Comparison of ENCODE assay signal across 17 cellular contexts in the genomic region with DNA sequence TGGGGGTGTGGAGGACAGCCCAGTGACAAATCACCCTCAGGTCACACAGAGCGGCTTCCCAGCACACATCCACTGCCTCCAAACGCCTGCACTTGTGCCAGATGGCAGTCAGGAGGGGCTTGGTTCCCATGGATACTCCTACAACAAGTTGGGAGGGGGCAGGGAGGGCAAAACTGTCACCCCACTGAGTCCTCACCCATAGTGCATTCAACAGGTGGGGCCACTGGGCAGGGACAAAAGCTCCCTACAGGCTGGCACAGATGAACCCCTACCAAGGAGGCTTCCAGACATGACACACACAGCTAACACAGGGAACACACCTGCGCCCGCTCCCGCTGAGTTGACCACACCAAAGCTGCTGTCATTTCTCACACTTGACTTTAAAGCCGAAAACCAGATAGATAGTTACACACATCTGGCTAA.
DNase-seq lines count a peak whose midpoint lies in the region; ATAC-seq and TF ChIP-seq lines count a peak whose summit lies in the region.
"Had no signal": no experiment of that assay in that cellular context is flagged by ENCODE, and none has a peak within 500 bp of the region (broad histone marks: within the 10 kb centered on the region; RNA-seq: fewer than 3 reads in every experiment).

No MANE protein-coding gene starts in this region.

- H3K4ac ChIP-seq in mesendoderm (ENCODE audit: low read depth, low read length) = no peak overlapping the region

- no peak overlapping the region for H2BK15ac ChIP-seq in mesendoderm (replicated peaks; ENCODE audit: low read depth)

- intact Hi-C loops in CD4-positive, alpha-beta T cell (cut with DNase I, micrococcal nuclease) = no loop called here
- intact Hi-C loops in naive thymus-derived CD4-positive, alpha-beta T cell (cut with micrococcal nuclease) = no loop called here
- intact Hi-C loops in dorsolateral prefrontal cortex (cut with DNase I) = no loop called here

- no peak overlapping the region for H3K4me2 ChIP-seq in mesendoderm (ENCODE audit: low read length)
- H3K4me2 ChIP-seq: A549 had no signal

- no peak overlapping the region for H3K4me3 ChIP-seq in naive thymus-derived CD4-positive, alpha-beta T cell (ENCODE audit: low read length)
- no peak overlapping the region for H3K4me3 ChIP-seq in mesendoderm (ENCODE audit: low read length)
- H3K4me3 ChIP-seq in dorsolateral prefrontal cortex = no peak overlapping the region
- H3K4me3 ChIP-seq: A549, skin epidermis, transverse colon had no signal

- no peak overlapping the region for H2AK5ac ChIP-seq in mesendoderm (ENCODE audit: low read length)

- no peaks in the 10 kb centered on the region for H3K27me3 Mint-ChIP-seq in CD4-positive, alpha-beta T cell
- no peaks in the 10 kb centered on the region for H3K27me3 Mint-ChIP-seq in T-cell
- H3K27me3 Mint-ChIP-seq in naive thymus-derived CD4-positive, alpha-beta T cell = no peaks in the 10 kb centered on the region

- H3K36me3 Mint-ChIP-seq in CD4-positive, alpha-beta T cell (ENCODE audit: low read depth) = peaks cover 99% of the 10 kb centered on the region
- H3K36me3 Mint-ChIP-seq in T-cell = peaks cover 72% of the 10 kb centered on the region
- H3K36me3 Mint-ChIP-seq in naive thymus-derived CD4-positive, alpha-beta T cell = peaks cover 5 to 53% (median 16%) of the 10 kb centered on the region in 5 donors

- no peak for ATAC-seq in CD4-positive, alpha-beta T cell (ENCODE audit: poor library complexity)
- no peak for ATAC-seq in T-cell (replicated peaks in 1 of 4)
- ATAC-seq in naive thymus-derived CD4-positive, alpha-beta T cell = no peak
- ATAC-seq: A549 had no signal

- H3K23ac ChIP-seq in mesendoderm (ENCODE audit: low read length) = no peak overlapping the region

- no peak overlapping the region for H3K27ac ChIP-seq in CD4-positive, alpha-beta T cell (ENCODE audit: low read depth, low read length)
- peak overlapping the region; percentile 8 for H3K27ac ChIP-seq in naive thymus-derived CD4-positive, alpha-beta T cell (ENCODE audit: low read depth, low read length)
- H3K27ac ChIP-seq in mesendoderm (ENCODE audit: low read depth, low read length) = no peak overlapping the region
- H3K27ac ChIP-seq in dorsolateral prefrontal cortex = peak overlapping the region in 14 of 59 donors; percentile 0 to 92 (median 37)
- H3K27ac ChIP-seq: A549, transverse colon had no signal

- H3K79me2 ChIP-seq in mesendoderm (ENCODE audit: control insufficient read depth, insufficient read depth, low read length) = no peaks in the 10 kb centered on the region

- no CpG with 5 or more reads among the region's 6 CpGs for WGBS in mesendoderm (ENCODE audit: extremely low coverage, insufficient coverage, low lambda C conversion rate)

- no peak overlapping the region for H2BK5ac ChIP-seq in mesendoderm (ENCODE audit: low read length)

- no peak overlapping the region for H4K5ac ChIP-seq in mesendoderm (ENCODE audit: low read length)

- no peak overlapping the region for H3K56ac ChIP-seq in mesendoderm (ENCODE audit: low read length)

- H3K4me3 Mint-ChIP-seq in CD4-positive, alpha-beta T cell = no peak overlapping the region
- no peak overlapping the region for H3K4me3 Mint-ChIP-seq in T-cell
- H3K4me3 Mint-ChIP-seq in naive thymus-derived CD4-positive, alpha-beta T cell = no peak overlapping the region
- H3K4me3 Mint-ChIP-seq: T-helper 1 cell treated with Interleukin-12 subunit alpha and Interleukin-12 subunit beta and Interleukin-4 antibody, amounts not matched to agents 30 μg/mL and 1 μg/mL, for 36 hours had no signal

- H2BK120ac ChIP-seq in mesendoderm (ENCODE audit: low read depth, low read length) = no peak overlapping the region

- H4K8ac ChIP-seq in mesendoderm (ENCODE audit: low read depth, low read length) = no peak overlapping the region

- peaks cover 4% of the 10 kb centered on the region for H3K79me1 ChIP-seq in mesendoderm (ENCODE audit: low read length)

- peak overlapping the region; percentile 40 for H3K27ac Mint-ChIP-seq in CD4-positive, alpha-beta T cell
- H3K27ac Mint-ChIP-seq in T-cell = peak overlapping the region; percentile 31 to 68
- peak overlapping the region in 5 of 9 donors; percentile 42 to 89 (median 58) for H3K27ac Mint-ChIP-seq in naive thymus-derived CD4-positive, alpha-beta T cell
- H3K27ac Mint-ChIP-seq: T-helper 1 cell treated with Interleukin-12 subunit alpha and Interleukin-12 subunit beta and Interleukin-4 antibody, amounts not matched to agents 30 μg/mL and 1 μg/mL, for 36 hours had no signal

- POLR2A ChIA-PET in CD4-positive, alpha-beta T cell (lab: Charles Lee) = interaction anchor here (1.0 kb wide), 1 partner anchor 121 kb away, joined by 3 read pairs; no protein-coding TSS in a partner anchor
- POLR2A ChIA-PET in T-cell (lab: Charles Lee) = no interaction called here
- POLR2A ChIA-PET in naive thymus-derived CD4-positive, alpha-beta T cell (lab: Charles Lee) = interaction anchor here (0.7 kb wide), 1 partner anchor 198 kb away, joined by 3 read pairs; no protein-coding TSS in a partner anchor

- H3K9me3 ChIP-seq in CD4-positive, alpha-beta T cell (ENCODE audit: control insufficient read depth, low read length) = no peaks in the 10 kb centered on the region
- no peaks in the 10 kb centered on the region for H3K9me3 ChIP-seq in naive thymus-derived CD4-positive, alpha-beta T cell (ENCODE audit: control insufficient read depth in 2 of 3, low read length in 3 of 3)
- H3K9me3 ChIP-seq: A549, transverse colon had no signal

- peaks cover 21% of the 10 kb centered on the region for H3K4me1 Mint-ChIP-seq in CD4-positive, alpha-beta T cell (ENCODE audit: low read depth)
- peaks cover 11 to 16% (median 15%) of the 10 kb centered on the region in 3 donors for H3K4me1 Mint-ChIP-seq in T-cell
- H3K4me1 Mint-ChIP-seq in naive thymus-derived CD4-positive, alpha-beta T cell = peaks cover 4 to 21% (median 12%) of the 10 kb centered on the region in 7 donors

- CTCF ChIA-PET in CD4-positive, alpha-beta T cell (lab: Charles Lee) = interaction anchor here (0.8 to 3.5 kb wide), 3 partner anchors 11 to 217 kb away, joined by 3 to 15 read pairs (median 6); no protein-coding TSS in a partner anchor
- CTCF ChIA-PET in T-cell (lab: Charles Lee) = interaction anchor here (1.2 to 1.8 kb wide), 2 partner anchors 10 to 11 kb away, joined by 3 to 9 read pairs; no protein-coding TSS in a partner anchor
- CTCF ChIA-PET in naive thymus-derived CD4-positive, alpha-beta T cell (lab: Charles Lee) = interaction anchor here (1.0 to 1.7 kb wide), 3 partner anchors 9 to 11 kb away, joined by 3 to 6 read pairs (median 6); no protein-coding TSS in a partner anchor

- TF ChIP-seq CTCF in CD4-positive, alpha-beta T cell (IDR thresholded peaks at IDR 0.05) = no peak
- no peak for TF ChIP-seq CTCF in dorsolateral prefrontal cortex (IDR thresholded peaks at IDR 0.05 in 54 of 56, conservative IDR thresholded peaks at IDR 0.05 in 2 of 56; ENCODE audit: low read depth in 1 of 56, partially characterized antibody in 56 of 56)

- no peak overlapping the region for H3K18ac ChIP-seq in mesendoderm (ENCODE audit: low read length)

- no peaks in the 10 kb centered on the region for H3K9me3 Mint-ChIP-seq in CD4-positive, alpha-beta T cell
- no peaks in the 10 kb centered on the region for H3K9me3 Mint-ChIP-seq in T-cell
- H3K9me3 Mint-ChIP-seq in naive thymus-derived CD4-positive, alpha-beta T cell = no peaks in the 10 kb centered on the region
- H3K9me3 Mint-ChIP-seq: T-helper 1 cell treated with Interleukin-12 subunit alpha and Interleukin-12 subunit beta and Interleukin-4 antibody, amounts not matched to agents 30 μg/mL and 1 μg/mL, for 36 hours had no signal

- H3K36me3 ChIP-seq in naive thymus-derived CD4-positive, alpha-beta T cell (ENCODE audit: control insufficient read depth in 2 of 3, insufficient read depth in 3 of 3, low read length in 3 of 3) = peaks cover 12 to 83% (median 20%) of the 10 kb centered on the region in 3 experiments
- H3K36me3 ChIP-seq in mesendoderm (ENCODE audit: control insufficient read depth, insufficient read depth, low read length) = peaks cover 3% of the 10 kb centered on the region

- peaks cover 0 to under 1% of the 10 kb centered on the region in 2 donors for H3K4me1 ChIP-seq in naive thymus-derived CD4-positive, alpha-beta T cell (ENCODE audit: control insufficient read depth in 2 of 2, insufficient read depth in 2 of 2, low read length in 2 of 2)
- H3K4me1 ChIP-seq in mesendoderm (ENCODE audit: control insufficient read depth, low read depth, low read length) = no peaks in the 10 kb centered on the region

- H3K9ac ChIP-seq in mesendoderm (ENCODE audit: low read length) = no peak overlapping the region

- DNase-seq in NCI-H82 (lab: John Stamatoyannopoulos, UW) (peak; percentile 57), NCI-H82 treated with DMSO at 0.1 percent for 48 hours (lab: John Stamatoyannopoulos, UW; ENCODE audit: unreplicated experiment) (no peak), T-cell (no peak), cerebellum (ENCODE audit: low spot score) (no peak), mesendoderm (no peak), dorsolateral prefrontal cortex (no peak)
- no peak for DNase-seq in CD4-positive, alpha-beta T cell
- DNase-seq in naive thymus-derived CD4-positive, alpha-beta T cell = no peak
- DNase-seq: activated CD4-positive, CD25-positive, alpha-beta regulatory T cell; activated CD8-positive, alpha-beta memory T cell treated with anti-CD3 and anti-CD28 coated beads, Interleukin-2, amount 50 U/mL, for 48 hours; caudate nucleus; occipital lobe; stimulated activated CD4-positive, alpha-beta T cell treated with anti-CD3 and anti-CD28 coated beads, Interleukin-4, amount 100 ng/mL, for 4 hours; transverse colon had no signal

- no peaks in the 10 kb centered on the region for H3K27me3 ChIP-seq in CD4-positive, alpha-beta T cell (ENCODE audit: control insufficient read depth, insufficient read depth, low read length)
- H3K27me3 ChIP-seq in naive thymus-derived CD4-positive, alpha-beta T cell (ENCODE audit: control insufficient read depth in 2 of 2, insufficient read depth in 2 of 2, low read length in 2 of 2) = no peaks in the 10 kb centered on the region
- H3K27me3 ChIP-seq in mesendoderm (ENCODE audit: insufficient read depth, low read length, poor library complexity) (no peaks in the 10 kb centered on the region), dorsolateral prefrontal cortex (no peaks in the 10 kb centered on the region)
- H3K27me3 ChIP-seq: transverse colon had no signal

Comparison
In these comparisons a context has a peak if more than half of its experiments do, and no peak if none do; other contexts are left out.
1. POLR2A ChIA-PET loops: an anchor here in CD4-positive, alpha-beta T cell (1.0 kb wide) and naive thymus-derived CD4-positive, alpha-beta T cell (0.7 kb wide); none called in T-cell.